Comparison of ENCODE assay signal across 2 cellular contexts in genomic region chr1:15314328-15315281, GRCh38.
TF ChIP-seq lines count a peak whose summit lies in the region.

No MANE protein-coding gene starts in this region.

TF ChIP-seq in H1, 55 proteins besides CTCF, POLR2A, EP300 and RAD21:
- TF ChIP-seq ASH2L (IDR thresholded peaks at IDR 0.05; ENCODE audit: low read length) (no peak), RBBP5 (IDR thresholded peaks at IDR 0.05; ENCODE audit: borderline replicate concordance, low read depth, low read length) (no peak), CBX8 (IDR thresholded peaks at IDR 0.05; ENCODE audit: borderline replicate concordance, low read depth, low read length) (no peak), JUN (IDR thresholded peaks at IDR 0.05; ENCODE audit: low read depth, low read length) (no peak), SAP30 (IDR thresholded peaks at IDR 0.05; ENCODE audit: insufficient read depth, insufficient replicate concordance, low read length) (no peak), KDM1A (IDR thresholded peaks at IDR 0.05; ENCODE audit: borderline replicate concordance, low read length) (no peak), JUND (IDR thresholded peaks at IDR 0.05; ENCODE audit: low read length) (no peak), POU5F1 (IDR thresholded peaks at IDR 0.05; ENCODE audit: low read depth, low read length) (no peak), SP2 (IDR thresholded peaks at IDR 0.05; ENCODE audit: low read length) (no peak), SRF (IDR thresholded peaks at IDR 0.05; ENCODE audit: low read depth, low read length) (no peak), SIN3A (conservative IDR thresholded peaks at IDR 0.05 in 1 of 2, IDR thresholded peaks at IDR 0.05 in 1 of 2; ENCODE audit: low read depth in 1 of 2, low read length in 2 of 2) (no peak)

TF ChIP-seq in GM23338, 12 proteins besides CTCF, POLR2A, EP300 and RAD21:
- TF ChIP-seq ETS1 (IDR thresholded peaks at IDR 0.05) (no peak), EZH2 (IDR thresholded peaks at IDR 0.05; ENCODE audit: low read depth, unreplicated experiment) (no peak), CREB1 (CRISPR knock-in tag; IDR thresholded peaks at IDR 0.05; ENCODE audit: low read depth) (no peak), EZH2phosphoT487 (IDR thresholded peaks at IDR 0.05; ENCODE audit: unreplicated experiment) (no peak), ZNF331 (CRISPR knock-in tag; IDR thresholded peaks at IDR 0.05; ENCODE audit: low read depth) (no peak)
TF ChIP-seq in GM23338: peak in this region for 0.
